ENCODE assay signal across 16 cellular contexts in genomic region chr2:46305767-46306166, GRCh38. TPM values are rescaled to one million over a fixed set of nuclear protein-coding genes. Genes with fewer than 3 reads are reported as not detected.
A peak's percentile ranks its signal among the peaks of the same experiment; 100 is the strongest.
DNase-seq lines count a peak whose midpoint lies in the region; ATAC-seq and TF ChIP-seq lines count a peak whose summit lies in the region.
"Had no signal": no experiment of that assay in that cellular context is flagged by ENCODE, and none has a peak within 500 bp of the region (broad histone marks: within the 10 kb centered on the region; RNA-seq: fewer than 3 reads in every experiment).

No MANE protein-coding gene starts in this region.

- TF ChIP-seq POLR2A in right lobe of liver (IDR thresholded peaks at IDR 0.05) = no peak

- no peak overlapping the region for H3K27ac Mint-ChIP-seq in activated CD8-positive, alpha-beta memory T cell treated with anti-CD3 and anti-CD28 coated beads, Interleukin-2, amount 10 ng/mL, durations not matched to agents 7 days and 5 days
- H3K27ac Mint-ChIP-seq: CD4-positive, alpha-beta memory T cell; effector memory CD8-positive, alpha-beta T cell; mesothelial cell of epicardium had no signal

- intact Hi-C loops in right lobe of liver (cut with DNase I) = no loop called here

- peaks cover 7% of the 10 kb centered on the region for H3K36me3 Mint-ChIP-seq in activated CD8-positive, alpha-beta memory T cell treated with anti-CD3 and anti-CD28 coated beads, Interleukin-2, amount 10 ng/mL, durations not matched to agents 7 days and 5 days
- H3K36me3 Mint-ChIP-seq: CD4-positive, alpha-beta memory T cell had no signal

- ATAC-seq in activated CD8-positive, alpha-beta memory T cell treated with anti-CD3 and anti-CD28 coated beads, Interleukin-2, amount 10 ng/mL, durations not matched to agents 7 days and 5 days = peak; percentile 49
- ATAC-seq in right lobe of liver = no peak
- ATAC-seq in thoracic aorta (ENCODE audit: insufficient number of reproducible peaks, low FRiP score, low read depth) = no peak
- ATAC-seq in GM21447 (IDR thresholded peaks at IDR 0.05; ENCODE audit: unreplicated experiment) = no peak
- ATAC-seq: effector memory CD8-positive, alpha-beta T cell; K562 had no signal

- peaks cover 34% of the 10 kb centered on the region for H3K4me1 Mint-ChIP-seq in activated CD8-positive, alpha-beta memory T cell treated with anti-CD3 and anti-CD28 coated beads, Interleukin-2, amount 10 ng/mL, durations not matched to agents 7 days and 5 days

- DNase-seq in activated CD8-positive, alpha-beta memory T cell treated with anti-CD3 and anti-CD28 coated beads, Interleukin-2, amount 10 ng/mL, durations not matched to agents 7 days and 5 days = no peak
- DNase-seq in activated CD8-positive, alpha-beta memory T cell treated with anti-CD3 and anti-CD28 coated beads for 24 hours = no peak
- no peak for DNase-seq in right lobe of liver
- DNase-seq in thoracic aorta (ENCODE audit: low spot score) = no peak
- DNase-seq in NCI-H1436 (lab: John Stamatoyannopoulos, UW) = no peak
- no peak for DNase-seq in ecto neural progenitor cell (ENCODE audit: low spot score)
- DNase-seq: ACHN; activated naive CD4-positive, alpha-beta T cell treated with anti-CD3 and anti-CD28 coated beads, Interleukin-2, amount 50 U/mL, for 16 hours; CD4-positive, alpha-beta memory T cell; effector memory CD8-positive, alpha-beta T cell; spleen had no signal

- H3K4me1 ChIP-seq in right lobe of liver = peaks cover 0 to 87% (median 43%) of the 10 kb centered on the region in 4 donors
- peaks cover 62 to 100% of the 10 kb centered on the region in 2 donors for H3K4me1 ChIP-seq in thoracic aorta (ENCODE audit: control insufficient read depth in 1 of 2, low read depth in 2 of 2)

- H3K27me3 Mint-ChIP-seq in activated CD8-positive, alpha-beta memory T cell treated with anti-CD3 and anti-CD28 coated beads, Interleukin-2, amount 10 ng/mL, durations not matched to agents 7 days and 5 days = peaks cover 43% of the 10 kb centered on the region

- CTCF ChIA-PET in activated CD8-positive, alpha-beta memory T cell treated with anti-CD3 and anti-CD28 coated beads, Interleukin-2, amount 10 ng/mL, durations not matched to agents 7 days and 5 days (lab: Charles Lee) = interaction anchor here (1.5 kb wide), 1 partner anchor 11 kb away, joined by 3 read pairs; no protein-coding TSS in a partner anchor

- no peak for TF ChIP-seq CTCF in VCaP (conservative IDR thresholded peaks at IDR 0.05)
- no peak for TF ChIP-seq CTCF in right lobe of liver (IDR thresholded peaks at IDR 0.05)
- no peak for TF ChIP-seq CTCF in thoracic aorta (IDR thresholded peaks at IDR 0.05)

- peak overlapping the region; percentile 79 for H3K27ac ChIP-seq in VCaP
- peak overlapping the region; percentile 76 to 89 (median 82) for H3K27ac ChIP-seq in right lobe of liver
- peak overlapping the region; percentile 87 to 97 for H3K27ac ChIP-seq in thoracic aorta

- no peaks in the 10 kb centered on the region for H3K9me3 Mint-ChIP-seq in activated CD8-positive, alpha-beta memory T cell treated with anti-CD3 and anti-CD28 coated beads, Interleukin-2, amount 10 ng/mL, durations not matched to agents 7 days and 5 days (ENCODE audit: low read depth)

- 21% methylated on average over 4 of the region's 4 CpGs for WGBS in right lobe of liver (ENCODE audit: insufficient coverage, low coverage, low lambda C conversion rate, missing lambda C conversion rate)

- no peak overlapping the region for H3K4me3 Mint-ChIP-seq in activated CD8-positive, alpha-beta memory T cell treated with anti-CD3 and anti-CD28 coated beads, Interleukin-2, amount 10 ng/mL, durations not matched to agents 7 days and 5 days
- H3K4me3 Mint-ChIP-seq: mesothelial cell of epicardium had no signal

- no peaks in the 10 kb centered on the region for H3K36me3 ChIP-seq in right lobe of liver
- no peaks in the 10 kb centered on the region for H3K36me3 ChIP-seq in thoracic aorta
- H3K36me3 ChIP-seq: gastroesophageal sphincter, spleen had no signal

- no peaks in the 10 kb centered on the region for H3K9me3 ChIP-seq in right lobe of liver
- H3K9me3 ChIP-seq in thoracic aorta = no peaks in the 10 kb centered on the region
- H3K9me3 ChIP-seq: gastroesophageal sphincter, spleen had no signal

- no peaks in the 10 kb centered on the region for H3K27me3 ChIP-seq in right lobe of liver
- no peaks in the 10 kb centered on the region for H3K27me3 ChIP-seq in thoracic aorta (replicated peaks; ENCODE audit: insufficient read depth)

- H3K4me3 ChIP-seq in right lobe of liver (no peak overlapping the region), thoracic aorta (no peak overlapping the region)
- H3K4me3 ChIP-seq: gastroesophageal sphincter, K562, spleen had no signal

RNA-seq across cellular contexts. Expression of gene EPAS1, which starts 8.6 kb away (rescaled TPM):
- total RNA-seq in activated CD8-positive, alpha-beta memory T cell treated with anti-CD3 and anti-CD28 coated beads, Interleukin-2, amount 10 ng/mL, durations not matched to agents 7 days and 5 days = 10 to 100 TPM; 15.6 to 42.5 TPM
- total RNA-seq in right lobe of liver (100 to 1,000 TPM; 101 to 232 (median 170) TPM), thoracic aorta (100 to 1,000 TPM; 517 to 667 TPM)
